In genomic region chr15:58203537-58203936, GRCh38 we compare ENCODE assay signal across 16 cellular contexts.
DNase-seq lines count a peak whose midpoint lies in the region; ATAC-seq, FAIRE-seq and TF ChIP-seq lines count a peak whose summit lies in the region.
"Had no signal": no experiment of that assay in that cellular context is flagged by ENCODE, and none has a peak within 500 bp of the region (broad histone marks: within the 10 kb centered on the region; RNA-seq: fewer than 3 reads in every experiment).

No MANE protein-coding gene starts in this region.

- POLR2A ChIA-PET in A549 (lab: Yijun Ruan, JAX) (no interaction called here), WTC11 (lab: Charles Lee) (no interaction called here)

- H3K4me2 ChIP-seq in A549, result no peak overlapping the region
- H3K4me2 ChIP-seq: BLaER1 had no signal

- H3K27ac Mint-ChIP-seq in WTC11, result no peak overlapping the region
- H3K27ac Mint-ChIP-seq: activated B cell treated with CpG ODN at 0.5 μM for 24 hours had no signal

- H3K4me3 ChIP-seq in A549 (no peak overlapping the region), HFF-Myc (replicated peaks; ENCODE audit: low read depth, low read length) (no peak overlapping the region)
- H3K4me3 ChIP-seq: BLaER1 had no signal

- no peaks in the 10 kb centered on the region for H3K4me1 Mint-ChIP-seq in WTC11
- H3K4me1 Mint-ChIP-seq: activated B cell treated with CpG ODN at 0.5 μM for 24 hours, naive B cell had no signal

- no peak overlapping the region for H3K27ac ChIP-seq in A549
- H3K27ac ChIP-seq: BLaER1, epithelial cell of prostate had no signal

- CTCF ChIA-PET in A549 (lab: Yijun Ruan, JAX), result interaction anchor here (1.0 kb wide), 1 partner anchor 12 kb away, joined by 3 read pairs; no protein-coding TSS in a partner anchor
- CTCF ChIA-PET in WTC11 (lab: Charles Lee), result no interaction called here

- no peaks in the 10 kb centered on the region for H3K36me3 Mint-ChIP-seq in WTC11
- H3K36me3 Mint-ChIP-seq: naive B cell had no signal

- no peaks in the 10 kb centered on the region for H3K9me3 Mint-ChIP-seq in WTC11
- H3K9me3 Mint-ChIP-seq: activated B cell treated with CpG ODN at 0.5 μM for 24 hours had no signal

- no peak for TF ChIP-seq CTCF in A549 (IDR thresholded peaks at IDR 0.05)
- TF ChIP-seq CTCF in HFF-Myc (IDR thresholded peaks at IDR 0.05; ENCODE audit: low read depth, low read length, missing control alignments), result no peak
- TF ChIP-seq CTCF in WTC11 (IDR thresholded peaks at IDR 0.05), result no peak

- H3K4me3 Mint-ChIP-seq in WTC11, result no peak overlapping the region
- H3K4me3 Mint-ChIP-seq: activated B cell treated with CpG ODN at 0.5 μM for 24 hours, naive B cell had no signal

- DNase-seq in A549 (ENCODE audit: low read depth in 1 of 2, low spot score in 1 of 2) (no peak), HFF-Myc (ENCODE audit: extremely low read depth, low read depth) (peak; percentile 99), amniotic stem cell (lab: John Stamatoyannopoulos, UW) (peak; percentile 91), hepatic stellate cell (ENCODE audit: low spot score) (peak; percentile 73), WTC11 (ENCODE audit: low spot score) (no peak), NAMALWA (ENCODE audit: low spot score) (no peak), NCI-H2227 (lab: John Stamatoyannopoulos, UW; ENCODE audit: unreplicated experiment) (no peak)
- DNase-seq: activated B cell treated with CpG ODN at 0.5 μM for 24 hours, GDM1, naive B cell, NCI-H1092 treated with DMSO at 0.1 percent for 48 hours, NCI-H510A treated with DMSO at 0.1 percent for 48 hours had no signal

- H3K27me3 Mint-ChIP-seq in WTC11 (ENCODE audit: low read depth), result no peaks in the 10 kb centered on the region
- H3K27me3 Mint-ChIP-seq: activated B cell treated with CpG ODN at 0.5 μM for 24 hours had no signal

- H3K4me1 ChIP-seq in A549, result no peaks in the 10 kb centered on the region
- H3K4me1 ChIP-seq: BLaER1 had no signal

- no peak for TF ChIP-seq POLR2A in A549 (IDR thresholded peaks at IDR 0.05; ENCODE audit: low read length)

- no peak for TF ChIP-seq RAD21 in A549 (conservative IDR thresholded peaks at IDR 0.05 in 1 of 2, IDR thresholded peaks at IDR 0.05 in 1 of 2)

- no peak for TF ChIP-seq EP300 in A549 (IDR thresholded peaks at IDR 0.05)

- no peak for ATAC-seq in A549
- ATAC-seq in WTC11, result no peak
- no peak for ATAC-seq in HG03439 (IDR thresholded peaks at IDR 0.05; ENCODE audit: unreplicated experiment)
- ATAC-seq: Right ventricle myocardium inferior had no signal

- WGBS in A549 (ENCODE audit: missing lambda C conversion rate), result 78% methylated on average over 4 of the region's 4 CpGs

- FAIRE-seq in A549 (lab: Jason Lieb, UNC), result no peak

- no peaks in the 10 kb centered on the region for H3K9me3 ChIP-seq in A549
- H3K9me3 ChIP-seq: BLaER1 had no signal

TF ChIP-seq in A549, 52 proteins besides CTCF, POLR2A, EP300 and RAD21:
- TF ChIP-seq HEYL (CRISPR knock-in tag; IDR thresholded peaks at IDR 0.05) (no peak), ZC3H11A (IDR thresholded peaks at IDR 0.05) (no peak), MAFK (IDR thresholded peaks at IDR 0.05; ENCODE audit: partially characterized antibody) (peak; percentile 35), NR3C1 (IDR thresholded peaks at IDR 0.05) (no peak), MYC (IDR thresholded peaks at IDR 0.05; ENCODE audit: borderline replicate concordance, low read length) (no peak), ESRRA (IDR thresholded peaks at IDR 0.05; ENCODE audit: borderline replicate concordance, low read length) (no peak), BHLHE40 (IDR thresholded peaks at IDR 0.05; ENCODE audit: low read depth, low read length) (no peak)
TF ChIP-seq in A549: peak in this region for 1.

TF ChIP-seq in WTC11, 78 proteins besides CTCF, POLR2A, EP300 and RAD21 (continues in another document):
- TF ChIP-seq ZNF219 (CRISPR knock-in tag; IDR thresholded peaks at IDR 0.05; ENCODE audit: borderline replicate concordance) (no peak), ELF4 (CRISPR knock-in tag; IDR thresholded peaks at IDR 0.05; ENCODE audit: low read depth) (no peak), ARID4B (CRISPR knock-in tag; IDR thresholded peaks at IDR 0.05; ENCODE audit: borderline replicate concordance) (no peak), AFF4 (CRISPR knock-in tag; IDR thresholded peaks at IDR 0.05; ENCODE audit: borderline replicate concordance) (no peak), E2F5 (CRISPR knock-in tag; IDR thresholded peaks at IDR 0.05) (no peak), ATF6 (CRISPR knock-in tag; IDR thresholded peaks at IDR 0.05) (no peak), ZNF263 (CRISPR knock-in tag; IDR thresholded peaks at IDR 0.05; ENCODE audit: low read depth) (no peak)

Comparison
In these comparisons a context has a peak if more than half of its experiments do, and no peak if none do; other contexts are left out.
1. DNase-seq: peak in HFF-Myc (single experiment), amniotic stem cell (single experiment) and hepatic stellate cell (single experiment); none in A549 (0 of 2), WTC11 (single experiment), NAMALWA (single experiment) and NCI-H2227 (single experiment).